ENCODE assay signal across 8 cellular contexts in genomic region chr6:28542440-28543293, GRCh38. TPM values are rescaled to one million over a fixed set of nuclear protein-coding genes. Genes with fewer than 3 reads are reported as not detected.
A peak's percentile ranks its signal among the peaks of the same experiment; 100 is the strongest.
DNase-seq lines count a peak whose midpoint lies in the region; ATAC-seq and TF ChIP-seq lines count a peak whose summit lies in the region.

No MANE protein-coding gene starts in this region.

- 1 to 5% methylated on average over 18 to 30 of the region's 30 CpGs for WGBS in endodermal cell (ENCODE audit: insufficient coverage in 1 of 2, insufficient read length in 1 of 2), 2 experiments

- peak overlapping the region; percentile 60 for H3K27ac Mint-ChIP-seq in activated CD4-positive, alpha-beta memory T cell treated with anti-CD3 and anti-CD28 coated beads for 36 hours
- H3K27ac Mint-ChIP-seq in endodermal cell, result peak overlapping the region; percentile 90
- H3K27ac Mint-ChIP-seq in natural killer cell treated with Interleukin-12 subunit alpha and Interleukin-12 subunit beta and Interleukin-15 and Interleukin-18, amount 100 ng/mL, for 72 hours, result peak overlapping the region; percentile 57 to 72

- no peak for TF ChIP-seq POLR2A in vagina (IDR thresholded peaks at IDR 0.05)

- peak; percentile 54 for TF ChIP-seq CTCF in cardiac muscle cell (IDR thresholded peaks at IDR 0.05; ENCODE audit: low read depth, low read length)
- TF ChIP-seq CTCF in endodermal cell (conservative IDR thresholded peaks at IDR 0.05), result peak; percentile 93
- no peak for TF ChIP-seq CTCF in vagina (IDR thresholded peaks at IDR 0.05)

- CTCF ChIA-PET in activated CD4-positive, alpha-beta memory T cell treated with anti-CD3 and anti-CD28 coated beads for 36 hours (lab: Charles Lee), result interaction anchor here (0.8 to 1.0 kb wide), 4 partner anchors 10 to 109 kb away, joined by 3 to 4 read pairs (median 3); no protein-coding TSS in a partner anchor

- peak overlapping the region; percentile 34 for H3K4me3 ChIP-seq in cardiac muscle cell
- peak overlapping the region; percentile 80 for H3K4me3 ChIP-seq in endodermal cell (ENCODE audit: low read length)
- peak overlapping the region; percentile 11 to 23 for H3K4me3 ChIP-seq in vagina

- H3K4me3 Mint-ChIP-seq in activated CD4-positive, alpha-beta memory T cell treated with anti-CD3 and anti-CD28 coated beads for 36 hours, result peak overlapping the region; percentile 79
- H3K4me3 Mint-ChIP-seq in endodermal cell, result peak overlapping the region; percentile 71
- peak overlapping the region; percentile 39 for H3K4me3 Mint-ChIP-seq in natural killer cell treated with Interleukin-12 subunit alpha and Interleukin-12 subunit beta and Interleukin-15 and Interleukin-18, amount 100 ng/mL, for 72 hours

- H3K9ac ChIP-seq in endodermal cell (ENCODE audit: extremely low read depth, low read length, poor library complexity, severe bottlenecking), result peak overlapping the region; percentile 18

- DNase-seq in cardiac muscle cell (ENCODE audit: low read depth in 1 of 2, low spot score in 1 of 2) (peak; percentile 81 to 86), left ventricle myocardium superior (no peak), NCI-H748 treated with DMSO at 0.1 percent for 48 hours (lab: John Stamatoyannopoulos, UW) (peak; percentile 91), endodermal cell (peak; percentile 97), vagina (ENCODE audit: extremely low spot score in 2 of 2) (no peak)
- DNase-seq in activated CD4-positive, alpha-beta memory T cell treated with anti-CD3 and anti-CD28 coated beads for 36 hours, result peak; percentile 75
- no peak for DNase-seq in natural killer cell treated with Interleukin-12 subunit alpha and Interleukin-12 subunit beta and Interleukin-15 and Interleukin-18, amount 100 ng/mL, for 72 hours (ENCODE audit: low spot score)

- H3K9me3 ChIP-seq in cardiac muscle cell (ENCODE audit: low read depth) (no peaks in the 10 kb centered on the region), endodermal cell (ENCODE audit: control insufficient read depth, low read length) (no peaks in the 10 kb centered on the region), vagina (no peaks in the 10 kb centered on the region)

- H3K27me3 Mint-ChIP-seq in activated CD4-positive, alpha-beta memory T cell treated with anti-CD3 and anti-CD28 coated beads for 36 hours, result peaks cover 29% of the 10 kb centered on the region
- H3K27me3 Mint-ChIP-seq in endodermal cell (ENCODE audit: insufficient read depth), result peaks cover 35% of the 10 kb centered on the region
- peaks cover 47 to 90% of the 10 kb centered on the region in 2 donors for H3K27me3 Mint-ChIP-seq in natural killer cell treated with Interleukin-12 subunit alpha and Interleukin-12 subunit beta and Interleukin-15 and Interleukin-18, amount 100 ng/mL, for 72 hours

- POLR2A ChIA-PET in activated CD4-positive, alpha-beta memory T cell treated with anti-CD3 and anti-CD28 coated beads for 36 hours (lab: Charles Lee), result no interaction called here

- no peak for ATAC-seq in left ventricle myocardium superior
- peak; percentile 66 for ATAC-seq in HG03280 (IDR thresholded peaks at IDR 0.05; ENCODE audit: unreplicated experiment)
- peak; percentile 66 to 71 for ATAC-seq in natural killer cell treated with Interleukin-12 subunit alpha and Interleukin-12 subunit beta and Interleukin-15 and Interleukin-18, amount 100 ng/mL, for 72 hours

- H3K27ac ChIP-seq in cardiac muscle cell (peak overlapping the region; percentile 21), endodermal cell (ENCODE audit: low read depth, low read length) (no peak overlapping the region), vagina (no peak overlapping the region)

- H3K4me1 ChIP-seq in cardiac muscle cell (ENCODE audit: low read depth) (no peaks in the 10 kb centered on the region), endodermal cell (ENCODE audit: control insufficient read depth, insufficient read depth, low read length) (no peaks in the 10 kb centered on the region), vagina (peaks cover 17% of the 10 kb centered on the region)

- no peaks in the 10 kb centered on the region for H3K27me3 ChIP-seq in cardiac muscle cell
- H3K27me3 ChIP-seq in endodermal cell (ENCODE audit: control insufficient read depth, insufficient read depth, low read length, poor library complexity, severe bottlenecking), result no peaks in the 10 kb centered on the region
- H3K27me3 ChIP-seq in vagina, result no peaks in the 10 kb centered on the region

- H3K36me3 Mint-ChIP-seq in activated CD4-positive, alpha-beta memory T cell treated with anti-CD3 and anti-CD28 coated beads for 36 hours, result no peaks in the 10 kb centered on the region
- H3K36me3 Mint-ChIP-seq in endodermal cell (ENCODE audit: low read depth), result no peaks in the 10 kb centered on the region
- peaks cover 10% of the 10 kb centered on the region for H3K36me3 Mint-ChIP-seq in natural killer cell treated with Interleukin-12 subunit alpha and Interleukin-12 subunit beta and Interleukin-15 and Interleukin-18, amount 100 ng/mL, for 72 hours

- H3K36me3 ChIP-seq in cardiac muscle cell (no peaks in the 10 kb centered on the region), endodermal cell (ENCODE audit: control insufficient read depth, insufficient read depth, low read length) (no peaks in the 10 kb centered on the region), vagina (no peaks in the 10 kb centered on the region)

- no peaks in the 10 kb centered on the region for H3K9me3 Mint-ChIP-seq in activated CD4-positive, alpha-beta memory T cell treated with anti-CD3 and anti-CD28 coated beads for 36 hours
- no peaks in the 10 kb centered on the region for H3K9me3 Mint-ChIP-seq in endodermal cell
- peaks cover 4% of the 10 kb centered on the region for H3K9me3 Mint-ChIP-seq in natural killer cell treated with Interleukin-12 subunit alpha and Interleukin-12 subunit beta and Interleukin-15 and Interleukin-18, amount 100 ng/mL, for 72 hours

- intact Hi-C loops in left ventricle myocardium superior (cut with micrococcal nuclease) (no loop called here), vagina (cut with DNase I) (no loop called here)
- intact Hi-C loops in activated CD4-positive, alpha-beta memory T cell treated with anti-CD3 and anti-CD28 coated beads for 36 hours (cut with micrococcal nuclease), result loop anchor here (1.0 to 5.0 kb wide), 5 partner anchors 44 to 145 kb away; partner anchors contain the start of gene ZSCAN12

- H3K4me1 Mint-ChIP-seq in activated CD4-positive, alpha-beta memory T cell treated with anti-CD3 and anti-CD28 coated beads for 36 hours (ENCODE audit: low read depth), result peaks cover 19% of the 10 kb centered on the region
- peaks cover 15% of the 10 kb centered on the region for H3K4me1 Mint-ChIP-seq in endodermal cell
- peaks cover 15 to 19% of the 10 kb centered on the region in 2 donors for H3K4me1 Mint-ChIP-seq in natural killer cell treated with Interleukin-12 subunit alpha and Interleukin-12 subunit beta and Interleukin-15 and Interleukin-18, amount 100 ng/mL, for 72 hours (ENCODE audit: low read depth in 2 of 2)

RNA-seq across cellular contexts. Expression of gene GPX5, which starts 17.0 kb away (rescaled TPM):
- total RNA-seq in cardiac muscle cell, result 0.30 and 1.1 TPM in 2 replicates
- polyA plus RNA-seq in cardiac muscle cell, result 0.92 and 3.6 TPM in 2 replicates
- not detected for total RNA-seq in left ventricle myocardium superior
- not detected for total RNA-seq in activated CD4-positive, alpha-beta memory T cell treated with anti-CD3 and anti-CD28 coated beads for 36 hours
- not detected for total RNA-seq in endodermal cell
- not detected for polyA plus RNA-seq in endodermal cell (2013, experiment 1 of 2)
- not detected for polyA plus RNA-seq in endodermal cell (2013, experiment 2 of 2)
- total RNA-seq in natural killer cell treated with Interleukin-12 subunit alpha and Interleukin-12 subunit beta and Interleukin-15 and Interleukin-18, amount 100 ng/mL, for 72 hours, result not detected
- total RNA-seq in vagina, result not detected

RNA-seq across cellular contexts. Expression of gene GPX6, which starts 27.1 kb away (rescaled TPM):
- total RNA-seq in cardiac muscle cell, result not detected in 2 replicates
- polyA plus RNA-seq in cardiac muscle cell, result not detected in 2 replicates
- total RNA-seq in left ventricle myocardium superior, result not detected
- not detected for total RNA-seq in activated CD4-positive, alpha-beta memory T cell treated with anti-CD3 and anti-CD28 coated beads for 36 hours
- not detected for total RNA-seq in endodermal cell
- polyA plus RNA-seq in endodermal cell (2013, experiment 1 of 2), result not detected
- polyA plus RNA-seq in endodermal cell (2013, experiment 2 of 2), result not detected
- not detected for total RNA-seq in natural killer cell treated with Interleukin-12 subunit alpha and Interleukin-12 subunit beta and Interleukin-15 and Interleukin-18, amount 100 ng/mL, for 72 hours
- not detected for total RNA-seq in vagina

Comparison
In these comparisons a context has a peak if more than half of its experiments do, and no peak if none do; other contexts are left out.
1. DNase-seq: peak in cardiac muscle cell (2 of 2), NCI-H748 treated with DMSO at 0.1 percent for 48 hours (single experiment), activated CD4-positive, alpha-beta memory T cell treated with anti-CD3 and anti-CD28 coated beads for 36 hours (single experiment) and endodermal cell (single experiment); none in left ventricle myocardium superior (single experiment), natural killer cell treated with Interleukin-12 subunit alpha and Interleukin-12 subunit beta and Interleukin-15 and Interleukin-18, amount 100 ng/mL, for 72 hours (single experiment) and vagina (0 of 2).
2. H3K4me3 ChIP-seq: peak in every context shown above with its lines; median percentile 80 in endodermal cell; 34 in cardiac muscle cell; 17 in vagina.
3. CTCF ChIP-seq: peak in cardiac muscle cell (single experiment) and endodermal cell (single experiment); none in vagina (0 of 3).
4. Peak in every context shown above with its lines, with median percentiles within 50 percentile points of each other: H3K27ac Mint-ChIP-seq and H3K4me3 Mint-ChIP-seq.